Comparison of ENCODE assay signal across 9 cellular contexts in the genomic region with DNA sequence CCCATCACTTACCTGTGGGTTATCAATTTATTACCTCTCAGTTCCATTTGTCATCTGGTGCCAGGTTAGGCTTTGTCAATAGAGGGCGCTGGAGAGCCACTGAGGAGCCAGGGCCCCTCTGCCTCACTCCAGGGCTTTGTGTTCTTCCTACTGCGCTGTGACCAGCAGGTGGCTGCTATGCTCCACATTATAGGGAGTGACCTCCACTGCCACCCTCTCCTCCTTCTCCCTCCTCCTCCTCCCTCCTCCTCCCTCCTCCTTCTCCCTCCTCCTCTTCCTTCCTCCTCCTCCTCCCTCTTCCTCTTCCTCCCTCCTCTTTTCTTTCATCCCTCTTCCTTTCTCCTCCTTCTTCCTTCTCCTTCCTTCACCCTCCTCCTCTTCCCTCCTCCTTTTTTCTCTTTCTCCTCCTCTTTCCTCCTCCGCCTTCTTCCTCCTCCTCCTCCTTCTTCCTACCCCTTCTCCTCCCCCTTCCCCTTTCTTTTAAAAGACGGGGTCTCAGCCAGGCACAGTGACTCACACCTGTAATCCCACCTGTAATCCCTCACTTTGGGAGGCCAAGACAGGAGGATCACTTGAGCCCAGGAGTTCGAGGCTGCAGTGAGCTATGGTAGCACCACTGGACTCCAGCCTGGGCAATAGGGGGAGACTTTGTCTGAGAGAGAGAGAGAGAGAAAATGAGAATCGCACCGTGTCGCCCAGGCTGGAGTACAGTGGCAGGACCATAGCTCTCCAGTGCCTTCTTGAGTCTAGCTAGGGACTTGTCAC. TPM values are rescaled to one million over a fixed set of nuclear protein-coding genes. Genes with fewer than 3 reads are reported as not detected.
DNase-seq lines count a peak whose midpoint lies in the region; ATAC-seq and TF ChIP-seq lines count a peak whose summit lies in the region.
"Had no signal": no experiment of that assay in that cellular context is flagged by ENCODE, and none has a peak within 500 bp of the region (broad histone marks: within the 10 kb centered on the region; RNA-seq: fewer than 3 reads in every experiment).

No MANE protein-coding gene starts in this region.

- no peaks in the 10 kb centered on the region for H3K9me2 ChIP-seq in SK-N-SH

- peak; percentile 30 for DNase-seq in GM04503 (ENCODE audit: low read depth)
- DNase-seq in NCI-H1105 treated with DMSO at 0.1 percent for 48 hours (lab: John Stamatoyannopoulos, UW), result peak; percentile 86
- DNase-seq in SK-N-SH, result peak; percentile 90
- peak; percentile 97 for DNase-seq in activated naive CD4-positive, alpha-beta T cell treated with anti-CD3 and anti-CD28 coated beads for 36 hours
- peak; percentile 72 to 95 (median 89) for DNase-seq in head of caudate nucleus
- peak; percentile 81 to 92 for DNase-seq in psoas muscle

- WGBS in SK-N-SH (ENCODE audit: low lambda C conversion rate), result 31% methylated on average over 8 of the region's 8 CpGs
- WGBS in psoas muscle, 3 donors, result 25 to 30% (median 30%) methylated on average over 8 of the region's 8 CpGs

- no peaks in the 10 kb centered on the region for H3K9me3 Mint-ChIP-seq in activated naive CD4-positive, alpha-beta T cell treated with anti-CD3 and anti-CD28 coated beads for 36 hours

- H3K27ac Mint-ChIP-seq in activated naive CD4-positive, alpha-beta T cell treated with anti-CD3 and anti-CD28 coated beads for 36 hours, result peak overlapping the region; percentile 77

- H3K36me3 ChIP-seq in SK-N-SH (replicated peaks in 1 of 2; ENCODE audit: control insufficient read depth in 1 of 2, insufficient read depth in 2 of 2, low read length in 1 of 2), result no peaks in the 10 kb centered on the region
- H3K36me3 ChIP-seq in psoas muscle (ENCODE audit: insufficient read depth in 1 of 2, low read depth in 1 of 2), result no peaks in the 10 kb centered on the region

- no peak overlapping the region for H2AFZ ChIP-seq in SK-N-SH (ENCODE audit: low read depth)

- H3K4me1 ChIP-seq in SK-N-SH (ENCODE audit: control insufficient read depth in 1 of 2, insufficient read depth in 2 of 2, low read depth in 1 of 2, low read length in 1 of 2), result no peaks in the 10 kb centered on the region
- H3K4me1 ChIP-seq in psoas muscle, result no peaks in the 10 kb centered on the region

- TF ChIP-seq RAD21 in SK-N-SH (IDR thresholded peaks at IDR 0.05; ENCODE audit: low read length), result peak; percentile 92

- TF ChIP-seq CTCF in SK-N-SH (IDR thresholded peaks at IDR 0.05), result peak; percentile 98
- TF ChIP-seq CTCF in psoas muscle (IDR thresholded peaks at IDR 0.05), result peak; percentile 96

- H3K4me3 Mint-ChIP-seq in activated naive CD4-positive, alpha-beta T cell treated with anti-CD3 and anti-CD28 coated beads for 36 hours, result no peak overlapping the region

- H3K4me1 Mint-ChIP-seq in activated naive CD4-positive, alpha-beta T cell treated with anti-CD3 and anti-CD28 coated beads for 36 hours (ENCODE audit: low read depth), result peaks cover 24% of the 10 kb centered on the region

- H3K9ac ChIP-seq in SK-N-SH, result no peak overlapping the region

- H3K4me3 ChIP-seq in SK-N-SH (ENCODE audit: low read depth in 2 of 2, low read length in 1 of 2), result no peak overlapping the region; a peak in 1 of 4 replicates
- no peak overlapping the region for H3K4me3 ChIP-seq in psoas muscle

- peaks cover 7% of the 10 kb centered on the region; the same call in 1 of the 2 replicates for H3K27me3 ChIP-seq in SK-N-SH (ENCODE audit: insufficient read depth)
- peaks cover 0 to under 1% (median 0%) of the 10 kb centered on the region in 3 donors for H3K27me3 ChIP-seq in psoas muscle (ENCODE audit: insufficient read depth in 3 of 3, low read length in 2 of 3)

- H3K27me3 Mint-ChIP-seq in activated naive CD4-positive, alpha-beta T cell treated with anti-CD3 and anti-CD28 coated beads for 36 hours (ENCODE audit: low read depth), result no peaks in the 10 kb centered on the region

- H3K9me3 ChIP-seq in SK-N-SH (no peaks in the 10 kb centered on the region), psoas muscle (no peaks in the 10 kb centered on the region)

- H3K27ac ChIP-seq in SK-N-SH (ENCODE audit: low read depth in 2 of 2, low read length in 1 of 2) (no peak overlapping the region), psoas muscle (no peak overlapping the region)

- H3F3A ChIP-seq in SK-N-SH (replicated peaks; ENCODE audit: insufficient read depth), result peaks cover 11% of the 10 kb centered on the region

- intact Hi-C loops in activated naive CD4-positive, alpha-beta T cell treated with anti-CD3 and anti-CD28 coated beads for 36 hours (cut with micrococcal nuclease), result loop anchor here (1.0 to 5.0 kb wide), 6 partner anchors 22 to 237 kb away; a partner anchor contains a TSS
- intact Hi-C loops in head of caudate nucleus (cut with DNase I) (loop anchor here (1.0 kb wide), 1 partner anchor 23 kb away; no protein-coding TSS in a partner anchor), psoas muscle (cut with DNase I) (loop anchor here (1.0 to 5.0 kb wide), 3 partner anchors 23 to 238 kb away; no protein-coding TSS in a partner anchor)

- CTCF ChIA-PET in SK-N-SH (lab: Yijun Ruan, JAX), result interaction anchor here (0.7 to 4.1 kb wide), 11 partner anchors 9 to 188 kb away, joined by 3 to 33 read pairs (median 4); a partner anchor contains a TSS
- CTCF ChIA-PET in activated naive CD4-positive, alpha-beta T cell treated with anti-CD3 and anti-CD28 coated beads for 36 hours (lab: Charles Lee), result interaction anchor here (0.6 to 6.6 kb wide), 30 partner anchors 9 to 304 kb away, joined by 3 to 120 read pairs (median 4); a partner anchor contains a TSS

- no peaks in the 10 kb centered on the region for H4K20me1 ChIP-seq in SK-N-SH (ENCODE audit: insufficient read depth)

- ATAC-seq in HG02588 (IDR thresholded peaks at IDR 0.05; ENCODE audit: unreplicated experiment) (peak; percentile 85), psoas muscle (peak; percentile 99 to 100 (median 100)), GM19023 (IDR thresholded peaks at IDR 0.05; ENCODE audit: unreplicated experiment) (no peak)

- H3K4me2 ChIP-seq in SK-N-SH, result no peak overlapping the region

- no peaks in the 10 kb centered on the region for H3K79me2 ChIP-seq in SK-N-SH (ENCODE audit: insufficient read depth)

- H3K36me3 Mint-ChIP-seq in activated naive CD4-positive, alpha-beta T cell treated with anti-CD3 and anti-CD28 coated beads for 36 hours (ENCODE audit: low read depth), result no peaks in the 10 kb centered on the region

- TF ChIP-seq EP300 in SK-N-SH (IDR thresholded peaks at IDR 0.05; ENCODE audit: borderline replicate concordance in 1 of 2, low read depth in 1 of 2, low read length in 1 of 2), result no peak

- POLR2A ChIA-PET in SK-N-SH (lab: Yijun Ruan, JAX), result no interaction called here

TF ChIP-seq in SK-N-SH, 30 proteins besides CTCF, POLR2A, EP300 and RAD21:
- TF ChIP-seq, protein P1, sequence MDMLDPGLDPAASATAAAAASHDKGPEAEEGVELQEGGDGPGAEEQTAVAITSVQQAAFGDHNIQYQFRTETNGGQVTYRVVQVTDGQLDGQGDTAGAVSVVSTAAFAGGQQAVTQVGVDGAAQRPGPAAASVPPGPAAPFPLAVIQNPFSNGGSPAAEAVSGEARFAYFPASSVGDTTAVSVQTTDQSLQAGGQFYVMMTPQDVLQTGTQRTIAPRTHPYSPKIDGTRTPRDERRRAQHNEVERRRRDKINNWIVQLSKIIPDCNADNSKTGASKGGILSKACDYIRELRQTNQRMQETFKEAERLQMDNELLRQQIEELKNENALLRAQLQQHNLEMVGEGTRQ (IDR thresholded peaks at IDR 0.05; ENCODE audit: borderline replicate concordance, low read depth, low read length), result no peak
- TF ChIP-seq, protein P2, sequence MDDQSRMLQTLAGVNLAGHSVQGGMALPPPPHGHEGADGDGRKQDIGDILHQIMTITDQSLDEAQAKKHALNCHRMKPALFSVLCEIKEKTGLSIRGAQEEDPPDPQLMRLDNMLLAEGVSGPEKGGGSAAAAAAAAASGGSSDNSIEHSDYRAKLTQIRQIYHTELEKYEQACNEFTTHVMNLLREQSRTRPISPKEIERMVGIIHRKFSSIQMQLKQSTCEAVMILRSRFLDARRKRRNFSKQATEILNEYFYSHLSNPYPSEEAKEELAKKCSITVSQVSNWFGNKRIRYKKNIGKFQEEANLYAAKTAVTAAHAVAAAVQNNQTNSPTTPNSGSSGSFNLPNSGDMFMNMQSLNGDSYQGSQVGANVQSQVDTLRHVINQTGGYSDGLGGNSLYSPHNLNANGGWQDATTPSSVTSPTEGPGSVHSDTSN (IDR thresholded peaks at IDR 0.05), result peak; percentile 18; the same call in 1 of the 2 replicates
- TF ChIP-seq SMC3 (IDR thresholded peaks at IDR 0.05; ENCODE audit: low read depth, low read length), result peak; percentile 93

RNA-seq across cellular contexts. Expression of a gene that starts 10.3 kb away (rescaled TPM):
- polyA plus RNA-seq in SK-N-SH (2012; rRNA removed) (not detected in 2 replicates), psoas muscle (under 1 TPM in 2 of 3 donors, not detected in 1; 0.08 to 0.10 TPM)
- polyA plus RNA-seq in SK-N-SH (2012; cell fraction: cytosol; rRNA removed), result not detected in 2 replicates
- polyA plus RNA-seq in SK-N-SH (2012; cell fraction: nucleus; rRNA removed), result not detected in 2 replicates
- total RNA-seq in activated naive CD4-positive, alpha-beta T cell treated with anti-CD3 and anti-CD28 coated beads for 36 hours, result 100 to 1,000 TPM; 174 to 181 TPM
- not detected for total RNA-seq in psoas muscle

RNA-seq across cellular contexts. Expression of a gene that starts 23.8 kb away (rescaled TPM):
- 18.2 and 29.2 TPM in 2 replicates for polyA plus RNA-seq in SK-N-SH (2012; rRNA removed)
- 9.4 and 13.7 TPM in 2 replicates for polyA plus RNA-seq in SK-N-SH (2012; cell fraction: cytosol; rRNA removed)
- polyA plus RNA-seq in SK-N-SH (2012; cell fraction: nucleus; rRNA removed), result 150 and 238 TPM in 2 replicates
- total RNA-seq in activated naive CD4-positive, alpha-beta T cell treated with anti-CD3 and anti-CD28 coated beads for 36 hours, result 10 to 100 TPM; 62.0 to 65.8 TPM
- total RNA-seq in psoas muscle, result 10 to 100 TPM; 18.0 to 29.0 (median 23.4) TPM
- polyA plus RNA-seq in psoas muscle, result 10 to 100 TPM; 13.4 to 20.0 (median 19.2) TPM

RNA-seq across cellular contexts. Expression of a gene that starts 27.7 kb away (rescaled TPM):
- polyA plus RNA-seq in SK-N-SH (2012; rRNA removed) (0.11 and 0.16 TPM in 2 replicates), psoas muscle (under 1 TPM; 0.17 to 0.31 (median 0.24) TPM)
- 0.06 and 0.14 TPM in 2 replicates for polyA plus RNA-seq in SK-N-SH (2012; cell fraction: cytosol; rRNA removed)
- polyA plus RNA-seq in SK-N-SH (2012; cell fraction: nucleus; rRNA removed), result 0.21 TPM in 1 of 2 replicates, not detected in the other
- under 1 TPM in 1 of 2 experiments, not detected in 1; 0.21 TPM for total RNA-seq in activated naive CD4-positive, alpha-beta T cell treated with anti-CD3 and anti-CD28 coated beads for 36 hours
- total RNA-seq in psoas muscle, result not detected
- total RNA-seq: mononuclear cell had no signal

RNA-seq across cellular contexts. Expression of a gene that starts 45.9 kb away (rescaled TPM):
- 826 and 889 TPM in 2 replicates for polyA plus RNA-seq in SK-N-SH (2012; rRNA removed)
- polyA plus RNA-seq in SK-N-SH (2012; cell fraction: cytosol; rRNA removed), result 645 and 766 TPM in 2 replicates
- polyA plus RNA-seq in SK-N-SH (2012; cell fraction: nucleus; rRNA removed), result 256 and 333 TPM in 2 replicates
- 100 to 1,000 TPM; 499 to 512 TPM for total RNA-seq in activated naive CD4-positive, alpha-beta T cell treated with anti-CD3 and anti-CD28 coated beads for 36 hours
- 100 to 1,000 TPM; 631 to 878 (median 757) TPM for total RNA-seq in psoas muscle
- 1,000 to 10,000 TPM in 2 of 3 donors, 100 to 1,000 TPM in 1; 912 to 1,724 (median 1,459) TPM for polyA plus RNA-seq in psoas muscle

RNA-seq across cellular contexts. Expression of a gene that starts 48.2 kb away (rescaled TPM):
- polyA plus RNA-seq in SK-N-SH (2012; rRNA removed) (5.1 and 5.6 TPM in 2 replicates), psoas muscle (10 to 100 TPM in 1 of 3 donors, 1 to 10 TPM in 2; 5.8 to 11.9 (median 9.9) TPM)
- 2.2 and 5.0 TPM in 2 replicates for polyA plus RNA-seq in SK-N-SH (2012; cell fraction: cytosol; rRNA removed)
- 7.2 and 14.5 TPM in 2 replicates for polyA plus RNA-seq in SK-N-SH (2012; cell fraction: nucleus; rRNA removed)
- 10 to 100 TPM; 51.0 to 52.8 TPM for total RNA-seq in activated naive CD4-positive, alpha-beta T cell treated with anti-CD3 and anti-CD28 coated beads for 36 hours
- total RNA-seq in psoas muscle, result 10 to 100 TPM in 1 of 4 donors, 1 to 10 TPM in 3; 2.0 to 12.4 (median 2.4) TPM

Comparison
In these comparisons a context has a peak if more than half of its experiments do, and no peak if none do; other contexts are left out.
1. DNase-seq: peak in every context shown above with its lines; median percentile 97 in activated naive CD4-positive, alpha-beta T cell treated with anti-CD3 and anti-CD28 coated beads for 36 hours; 90 in SK-N-SH; 89 in head of caudate nucleus; 86 in psoas muscle; 86 in NCI-H1105 treated with DMSO at 0.1 percent for 48 hours; 30 in GM04503.
2. RNA of a gene that starts 10.3 kb away (total RNA-seq): 174 to 181 TPM in activated naive CD4-positive, alpha-beta T cell treated with anti-CD3 and anti-CD28 coated beads for 36 hours; not detected in psoas muscle; every median in the first group is over 100 times any median in the second.